In the genomic region with DNA sequence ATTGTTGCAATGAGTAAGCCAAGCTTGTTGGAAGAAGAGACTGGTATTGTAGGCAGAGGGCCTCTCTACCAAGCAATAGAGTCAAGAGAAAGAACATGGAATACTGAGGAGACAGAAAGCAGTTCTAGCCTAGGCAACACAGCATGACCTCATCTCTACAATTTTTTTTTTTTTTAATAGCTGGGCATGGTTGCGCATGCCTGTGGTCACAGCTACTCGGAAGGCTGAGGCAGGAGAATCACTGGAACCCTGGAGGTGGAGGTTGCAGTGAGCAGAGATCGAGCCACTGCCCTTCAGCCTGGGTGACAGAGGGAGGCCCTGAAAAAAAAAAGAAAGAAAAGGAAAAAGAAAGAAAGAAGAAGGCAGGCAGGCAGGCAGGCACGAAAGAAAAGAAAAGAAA, we compare ENCODE assay signal across 22 cellular contexts.
"Had no signal": no experiment of that assay in that cellular context is flagged by ENCODE, and none has a peak within 500 bp of the region (broad histone marks: within the 10 kb centered on the region; RNA-seq: fewer than 3 reads in every experiment).

No MANE protein-coding gene starts in this region.

- DNase-seq: activated CD4-positive, alpha-beta memory T cell treated with anti-CD3 and anti-CD28 coated beads for 36 hours; activated CD4-positive, alpha-beta T cell treated with anti-CD3 and anti-CD28 coated beads for 4 hours; activated gamma-delta T cell treated with Interleukin-2 at 50 U/mL for 16 hours; activated T-cell treated with anti-CD3 and anti-CD28 coated beads for 4 hours; adrenal gland; dorsolateral prefrontal cortex; left cardiac atrium; retina; stimulated activated CD4-positive, alpha-beta T cell treated with anti-CD3 and anti-CD28 coated beads, Interleukin-12 subunit alpha, Interleukin-12 subunit beta, amount 100 ng/mL, for 4 hours; stimulated activated CD4-positive, alpha-beta T cell treated with anti-CD3 and anti-CD28 coated beads, Interleukin-1b, Interleukin-23, amount 100 ng/mL, for 48 hours; stimulated activated CD8-positive, alpha-beta memory T cell treated with anti-CD3 and anti-CD28 coated beads, Interleukin-4, amount 100 ng/mL, for 48 hours; T-helper 2 cell; transverse colon; uterus had no signal

- H3K4me1 ChIP-seq: foreskin keratinocyte, uterus had no signal

- H3K36me3 ChIP-seq: transverse colon, uterus had no signal

- H3K4me3 Mint-ChIP-seq: activated CD4-positive, alpha-beta memory T cell treated with anti-CD3 and anti-CD28 coated beads for 36 hours; activated T-helper 1 cell treated with anti-CD3 and anti-CD28 coated beads, Interleukin-12 subunit alpha, Interleukin-12 subunit beta, Interleukin-2, Interleukin-4 antibody, amounts not matched to agents 30 ng/mL and 10 ng/mL and 1 ng/mL, durations not matched to agents 14 hours and 24 hours and 36 hours; natural killer cell treated with Interleukin-12 subunit alpha and Interleukin-12 subunit beta and Interleukin-15 and Interleukin-18, amount 100 ng/mL, for 72 hours; stimulated activated naive CD8-positive, alpha-beta T cell treated with anti-CD3 and anti-CD28 coated beads, Interleukin-15, Interleukin-2, amounts not matched to agents 100 ng/mL and 50 ng/mL, for 24 hours; WTC11 had no signal

- H3K27me3 ChIP-seq: adrenal gland, foreskin keratinocyte, hepatocyte, transverse colon, uterus had no signal

- ATAC-seq: activated naive CD4-positive, alpha-beta T cell treated with anti-CD3 and anti-CD28 coated beads, Interleukin-2, amount 50 U/mL, for 72 hours; foreskin keratinocyte; left cardiac atrium; natural killer cell treated with Interleukin-12 subunit alpha and Interleukin-12 subunit beta and Interleukin-15 and Interleukin-18, amount 100 ng/mL, for 72 hours; WTC11 had no signal

- H3K4me3 ChIP-seq: adrenal gland, dorsolateral prefrontal cortex, hepatocyte, transverse colon, uterus had no signal

- H3K27ac ChIP-seq: adrenal gland, dorsolateral prefrontal cortex, epithelial cell of prostate, foreskin keratinocyte, hepatocyte, transverse colon, uterus had no signal

- H3K36me3 Mint-ChIP-seq: natural killer cell treated with Interleukin-12 subunit alpha and Interleukin-12 subunit beta and Interleukin-15 and Interleukin-18, amount 100 ng/mL, for 72 hours; WTC11 had no signal

- H3K9me3 ChIP-seq: adrenal gland, transverse colon, uterus had no signal

- H3K27ac Mint-ChIP-seq: activated CD4-positive, alpha-beta memory T cell treated with anti-CD3 and anti-CD28 coated beads for 36 hours; activated naive CD4-positive, alpha-beta T cell treated with anti-CD3 and anti-CD28 coated beads, Interleukin-2, amount 50 U/mL, for 72 hours; activated T-helper 1 cell treated with anti-CD3 and anti-CD28 coated beads, Interleukin-12 subunit alpha, Interleukin-12 subunit beta, Interleukin-2, Interleukin-4 antibody, amounts not matched to agents 30 ng/mL and 10 ng/mL and 1 ng/mL, durations not matched to agents 14 hours and 24 hours and 36 hours; natural killer cell treated with Interleukin-12 subunit alpha and Interleukin-12 subunit beta and Interleukin-15 and Interleukin-18, amount 100 ng/mL, for 72 hours; stimulated activated naive CD8-positive, alpha-beta T cell treated with anti-CD3 and anti-CD28 coated beads, Interleukin-15, Interleukin-2, amounts not matched to agents 100 ng/mL and 50 ng/mL, for 24 hours; WTC11 had no signal

- H3K27me3 Mint-ChIP-seq: activated CD4-positive, alpha-beta memory T cell treated with anti-CD3 and anti-CD28 coated beads for 36 hours; stimulated activated naive CD8-positive, alpha-beta T cell treated with anti-CD3 and anti-CD28 coated beads, Interleukin-15, Interleukin-2, amounts not matched to agents 100 ng/mL and 50 ng/mL, for 24 hours had no signal
